In genomic region chr18:49617846-49618245, GRCh38 we compare ENCODE assay signal across 24 cellular contexts. TPM values are rescaled to one million over a fixed set of nuclear protein-coding genes. Genes with fewer than 3 reads are reported as not detected.
DNase-seq lines count a peak whose midpoint lies in the region; ATAC-seq, FAIRE-seq and TF ChIP-seq lines count a peak whose summit lies in the region.
"Had no signal": no experiment of that assay in that cellular context is flagged by ENCODE, and none has a peak within 500 bp of the region (broad histone marks: within the 10 kb centered on the region; RNA-seq: fewer than 3 reads in every experiment).

No MANE protein-coding gene starts in this region.

- H3K4me1 ChIP-seq in foreskin keratinocyte (peaks cover 33% of the 10 kb centered on the region), mucosa of descending colon (ENCODE audit: low read depth) (peaks cover 13% of the 10 kb centered on the region)

- intact Hi-C loops in mucosa of descending colon (cut with DNase I, micrococcal nuclease) = no loop called here

- no peaks in the 10 kb centered on the region for H3K36me3 ChIP-seq in mucosa of descending colon (ENCODE audit: low read depth)
- H3K36me3 ChIP-seq: BLaER1 treated with 17β-estradiol and CSF1 and Interleukin-3, amounts not matched to agents 10 nM and 100 nM; MG63; SJCRH30 had no signal

- no peaks in the 10 kb centered on the region for H3K9me3 ChIP-seq in mucosa of descending colon
- H3K9me3 ChIP-seq: BLaER1 treated with 17β-estradiol and CSF1 and Interleukin-3, amounts not matched to agents 10 nM and 100 nM; MG63; SJCRH30 had no signal

- TF ChIP-seq CTCF in foreskin keratinocyte (conservative IDR thresholded peaks at IDR 0.05) = no peak
- TF ChIP-seq CTCF in mucosa of descending colon (IDR thresholded peaks at IDR 0.05) = no peak
- TF ChIP-seq CTCF in coronary artery (IDR thresholded peaks at IDR 0.05) = no peak

- H3K4me3 ChIP-seq in mucosa of descending colon (no peak overlapping the region), coronary artery (no peak overlapping the region)
- H3K4me3 ChIP-seq: BLaER1 treated with 17β-estradiol and CSF1 and Interleukin-3, amounts not matched to agents 10 nM and 100 nM; MG63; SJCRH30 had no signal

- ATAC-seq in foreskin keratinocyte (no peak), mucosa of descending colon (peak; percentile 13), GM18511 (IDR thresholded peaks at IDR 0.05; ENCODE audit: unreplicated experiment) (no peak)

- H3K27me3 ChIP-seq in foreskin keratinocyte = no peaks in the 10 kb centered on the region
- H3K27me3 ChIP-seq: BLaER1 treated with 17β-estradiol and CSF1 and Interleukin-3, amounts not matched to agents 10 nM and 100 nM; MG63; SJCRH30 had no signal

- DNase-seq in dermis blood vessel endothelial cell (peak; percentile 13), foreskin keratinocyte (no peak), mucosa of descending colon (no peak), GM19239 (ENCODE audit: insufficient read length, low spot score) (no peak), Ammon's horn (ENCODE audit: low spot score) (no peak), coronary artery (ENCODE audit: low spot score) (no peak)
- DNase-seq: CD4-positive, alpha-beta memory T cell; DMS153; H7; HFFc6; MG63; NCI-H1417; NCI-H1694 treated with DMSO at 0.1 percent for 48 hours; NCI-H2081 treated with DMSO at 0.1 percent for 48 hours; NCI-H2171 treated with DMSO at 0.1 percent for 48 hours; NCI-H446; NCI-H526; SJCRH30 had no signal

- no peak for FAIRE-seq in GM19239 (lab: Jason Lieb, UNC)
- FAIRE-seq: GM12891, GM18507, RCC 7860 had no signal

- H3K27ac ChIP-seq in foreskin keratinocyte (peak overlapping the region; percentile 26), coronary artery (no peak overlapping the region)
- H3K27ac ChIP-seq: BLaER1 treated with 17β-estradiol and CSF1 and Interleukin-3, amounts not matched to agents 10 nM and 100 nM; SJCRH30 had no signal

RNA-seq across cellular contexts. Expression of gene LIPG, which starts 56.0 kb away (rescaled TPM):
- total RNA-seq in dermis blood vessel endothelial cell (1.9 and 54.6 TPM in 2 replicates), foreskin keratinocyte (76.3 and 127 TPM in 2 replicates), mucosa of descending colon (10 to 100 TPM; 13.3 to 42.0 (median 13.8) TPM)
- 28.8 and 38.0 TPM in 2 replicates for polyA plus RNA-seq in foreskin keratinocyte
- total RNA-seq: CD4-positive, alpha-beta memory T cell; HFFc6; OCI-LY7 had no signal
- polyA plus RNA-seq: CD4-positive, alpha-beta memory T cell had no signal
